In the genomic region with DNA sequence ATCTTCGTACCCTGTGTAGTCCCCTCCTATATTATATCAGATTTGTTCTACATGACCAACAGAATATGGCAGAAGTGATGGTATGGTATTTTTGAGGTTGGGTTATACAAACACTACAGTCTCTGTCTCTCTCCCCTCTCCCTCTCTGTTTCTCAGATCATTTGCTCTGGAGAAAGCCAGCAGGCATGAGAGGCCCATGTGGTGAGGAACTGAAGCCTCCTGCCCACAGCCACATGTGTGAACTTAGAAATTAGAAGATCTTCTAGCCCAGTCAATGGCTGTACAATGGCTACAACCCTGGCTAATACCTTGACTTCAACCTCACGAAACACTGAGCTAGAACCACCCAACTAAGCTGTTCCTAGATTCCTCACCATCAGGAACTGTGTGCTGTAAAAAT, we compare ENCODE assay signal across 26 cellular contexts.
A peak's percentile ranks its signal among the peaks of the same experiment; 100 is the strongest.
DNase-seq lines count a peak whose midpoint lies in the region; ATAC-seq and TF ChIP-seq lines count a peak whose summit lies in the region.
"Had no signal": no experiment of that assay in that cellular context is flagged by ENCODE, and none has a peak within 500 bp of the region (broad histone marks: within the 10 kb centered on the region; RNA-seq: fewer than 3 reads in every experiment).

No MANE protein-coding gene starts in this region.

- no peaks in the 10 kb centered on the region for H3K9me3 ChIP-seq in left lung
- H3K9me3 ChIP-seq: mucosa of descending colon, SJSA1, thoracic aorta had no signal

- POLR2A ChIA-PET in activated B cell treated with CpG ODN at 0.5 μM for 24 hours (lab: Charles Lee): interaction anchor here (2.0 kb wide), 1 partner anchor 530 kb away, joined by 7 read pairs; a partner anchor contains a TSS

- H3K36me3 Mint-ChIP-seq in activated B cell treated with CpG ODN at 0.5 μM for 24 hours (ENCODE audit: low read depth): no peaks in the 10 kb centered on the region
- H3K36me3 Mint-ChIP-seq in activated T-cell treated with anti-CD3 and anti-CD28 coated beads, Interleukin-2, amount 50 U/mL, for 72 hours (ENCODE audit: insufficient read depth in 2 of 2): no peaks in the 10 kb centered on the region
- H3K36me3 Mint-ChIP-seq: CD4-positive, CD25-positive, alpha-beta regulatory T cell; immature natural killer cell had no signal

- H3K27me3 Mint-ChIP-seq in activated B cell treated with CpG ODN at 0.5 μM for 24 hours: no peaks in the 10 kb centered on the region
- H3K27me3 Mint-ChIP-seq in activated T-cell treated with anti-CD3 and anti-CD28 coated beads, Interleukin-2, amount 50 U/mL, for 72 hours (ENCODE audit: low read depth): peaks cover 6% of the 10 kb centered on the region
- H3K27me3 Mint-ChIP-seq: CD4-positive, CD25-positive, alpha-beta regulatory T cell had no signal

- CTCF ChIA-PET in activated B cell treated with CpG ODN at 0.5 μM for 24 hours (lab: Charles Lee): interaction anchor here (1.1 to 1.5 kb wide), 2 partner anchors 67 to 69 kb away, joined by 3 to 6 read pairs; no protein-coding TSS in a partner anchor

- DNase-seq in GM12865 (ENCODE audit: low read depth) (peak; percentile 81), activated B cell treated with CpG ODN at 0.5 μM for 24 hours (no peak), left lung (no peak)
- DNase-seq in activated T-cell treated with anti-CD3 and anti-CD28 coated beads, Interleukin-2, amount 50 U/mL, for 72 hours: no peak
- DNase-seq in stimulated activated CD4-positive, alpha-beta T cell treated with anti-CD3 and anti-CD28 coated beads, Interleukin-15, amount 100 ng/mL, for 24 hours: no peak
- DNase-seq: activated CD4-positive, alpha-beta T cell treated with anti-CD3 and anti-CD28 coated beads, Interleukin-2, amount 50 U/mL, for 48 hours; activated effector memory CD4-positive, alpha-beta T cell treated with Interleukin-2 at 50 U/mL for 16 hours; brain microvascular endothelial cell; CD4-positive, CD25-positive, alpha-beta regulatory T cell; effector memory CD4-positive, alpha-beta T cell; EL; foreskin melanocyte; immature natural killer cell; left ventricle myocardium superior; mucosa of descending colon; NCI-H1105 treated with DMSO at 0.1 percent for 48 hours; NCI-H2081; stimulated activated CD4-positive, alpha-beta T cell treated with anti-CD3 and anti-CD28 coated beads, Interleukin-1b, Interleukin-23, amount 100 ng/mL, for 48 hours; stimulated activated naive CD4-positive, alpha-beta T cell had no signal

- ATAC-seq in GM21390 (IDR thresholded peaks at IDR 0.05; ENCODE audit: unreplicated experiment) (peak; percentile 74), HG03025 (IDR thresholded peaks at IDR 0.05; ENCODE audit: low FRiP score, unreplicated experiment) (peak; percentile 38), activated B cell treated with CpG ODN at 0.5 μM for 24 hours (ENCODE audit: low read depth) (peak; percentile 77), left lung (no peak), GM21717 (IDR thresholded peaks at IDR 0.05; ENCODE audit: unreplicated experiment) (no peak)
- no peak for ATAC-seq in activated T-cell treated with anti-CD3 and anti-CD28 coated beads, Interleukin-2, amount 50 U/mL, for 72 hours (replicated peaks in 1 of 2)
- ATAC-seq: esophagus mucosa, left ventricle myocardium superior, mucosa of descending colon had no signal

- no peaks in the 10 kb centered on the region for H3K9me3 Mint-ChIP-seq in activated B cell treated with CpG ODN at 0.5 μM for 24 hours
- H3K9me3 Mint-ChIP-seq in activated T-cell treated with anti-CD3 and anti-CD28 coated beads, Interleukin-2, amount 50 U/mL, for 72 hours: no peaks in the 10 kb centered on the region

- no peaks in the 10 kb centered on the region for H3K36me3 ChIP-seq in left lung
- H3K36me3 ChIP-seq: brain microvascular endothelial cell, SJSA1, thoracic aorta had no signal

- H3K27ac ChIP-seq in left lung: no peak overlapping the region
- H3K27ac ChIP-seq: brain microvascular endothelial cell, hepatocyte, SJSA1, thoracic aorta had no signal

- peaks cover 77% of the 10 kb centered on the region for H3K4me1 Mint-ChIP-seq in activated B cell treated with CpG ODN at 0.5 μM for 24 hours
- no peaks in the 10 kb centered on the region for H3K4me1 Mint-ChIP-seq in activated T-cell treated with anti-CD3 and anti-CD28 coated beads, Interleukin-2, amount 50 U/mL, for 72 hours (ENCODE audit: low read depth)
- H3K4me1 Mint-ChIP-seq: CD4-positive, CD25-positive, alpha-beta regulatory T cell; immature natural killer cell had no signal

- peak overlapping the region; percentile 91 for H3K27ac Mint-ChIP-seq in activated B cell treated with CpG ODN at 0.5 μM for 24 hours
- no peak overlapping the region for H3K27ac Mint-ChIP-seq in activated T-cell treated with anti-CD3 and anti-CD28 coated beads, Interleukin-2, amount 50 U/mL, for 72 hours
- H3K27ac Mint-ChIP-seq: CD4-positive, CD25-positive, alpha-beta regulatory T cell; immature natural killer cell had no signal

- TF ChIP-seq CTCF in GM12865 (IDR thresholded peaks at IDR 0.05; ENCODE audit: insufficient read depth, low read depth, low read length, missing control alignments) (no peak), activated B cell treated with CpG ODN at 0.5 μM for 24 hours (IDR thresholded peaks at IDR 0.05) (no peak), left lung (IDR thresholded peaks at IDR 0.05) (no peak)

- H3K4me3 Mint-ChIP-seq in activated B cell treated with CpG ODN at 0.5 μM for 24 hours: peak overlapping the region; percentile 24
- H3K4me3 Mint-ChIP-seq in activated T-cell treated with anti-CD3 and anti-CD28 coated beads, Interleukin-2, amount 50 U/mL, for 72 hours: no peak overlapping the region
- H3K4me3 Mint-ChIP-seq: CD4-positive, CD25-positive, alpha-beta regulatory T cell; immature natural killer cell had no signal

- H3K4me3 ChIP-seq in GM12865 (ENCODE audit: low read depth, low read length) (no peak overlapping the region), left lung (no peak overlapping the region)
- H3K4me3 ChIP-seq: hepatocyte, mucosa of descending colon, SJSA1, thoracic aorta had no signal

- H3K4me1 ChIP-seq in left lung: no peaks in the 10 kb centered on the region
- H3K4me1 ChIP-seq: SJSA1 had no signal

- no peaks in the 10 kb centered on the region for H3K27me3 ChIP-seq in left lung
- H3K27me3 ChIP-seq: brain microvascular endothelial cell, hepatocyte had no signal

- intact Hi-C loops in activated B cell treated with CpG ODN at 0.5 μM for 24 hours (cut with micrococcal nuclease): loop anchor here (2.0 to 10.0 kb wide), 3 partner anchors 33 to 1515 kb away; a partner anchor contains a TSS
- intact Hi-C loops in left lung (cut with DNase I): no loop called here

Comparison
In these comparisons a context has a peak if more than half of its experiments do, and no peak if none do; other contexts are left out.
1. ATAC-seq: peak in GM21390 (single experiment), HG03025 (single experiment) and activated B cell treated with CpG ODN at 0.5 μM for 24 hours (single experiment); none in left lung (single experiment), activated T-cell treated with anti-CD3 and anti-CD28 coated beads, Interleukin-2, amount 50 U/mL, for 72 hours (0 of 2) and GM21717 (single experiment).